ENCODE assay signal across 8 cellular contexts in genomic region chr16:11327277-11328171, GRCh38. TPM values are rescaled to one million over a fixed set of nuclear protein-coding genes. Genes with fewer than 3 reads are reported as not detected.
DNase-seq lines count a peak whose midpoint lies in the region; ATAC-seq and TF ChIP-seq lines count a peak whose summit lies in the region.
"Had no signal": no experiment of that assay in that cellular context is flagged by ENCODE, and none has a peak within 500 bp of the region (broad histone marks: within the 10 kb centered on the region; RNA-seq: fewer than 3 reads in every experiment).

No MANE protein-coding gene starts in this region.

- no peaks in the 10 kb centered on the region for H3K36me3 ChIP-seq in neural progenitor cell

- no peaks in the 10 kb centered on the region for H3K27me3 Mint-ChIP-seq in activated CD8-positive, alpha-beta T cell treated with anti-CD3 and anti-CD28 coated beads, Interleukin-2, amount 10 ng/mL, durations not matched to agents 7 days and 5 days (ENCODE audit: low read depth)
- peaks cover 15% of the 10 kb centered on the region for H3K27me3 Mint-ChIP-seq in neural progenitor cell (ENCODE audit: insufficient read depth, low read depth)

- H3K27me3 ChIP-seq in neural progenitor cell = no peaks in the 10 kb centered on the region

- H3K9me3 Mint-ChIP-seq in activated CD8-positive, alpha-beta T cell treated with anti-CD3 and anti-CD28 coated beads, Interleukin-2, amount 10 ng/mL, durations not matched to agents 7 days and 5 days (ENCODE audit: insufficient read depth) = no peaks in the 10 kb centered on the region
- no peaks in the 10 kb centered on the region for H3K9me3 Mint-ChIP-seq in neural progenitor cell

- ATAC-seq in GM18517 (IDR thresholded peaks at IDR 0.05; ENCODE audit: unreplicated experiment) (peak; percentile 47), HG02588 (IDR thresholded peaks at IDR 0.05; ENCODE audit: unreplicated experiment) (peak; percentile 33)
- no peak for ATAC-seq in activated CD8-positive, alpha-beta T cell treated with anti-CD3 and anti-CD28 coated beads, Interleukin-2, amount 10 ng/mL, durations not matched to agents 7 days and 5 days

- no peaks in the 10 kb centered on the region for H3K9me3 ChIP-seq in neural progenitor cell (ENCODE audit: low read depth)

- H3K4me2 ChIP-seq in neural progenitor cell = no peak overlapping the region

- peaks cover 7% of the 10 kb centered on the region for H3K36me3 Mint-ChIP-seq in activated CD8-positive, alpha-beta T cell treated with anti-CD3 and anti-CD28 coated beads, Interleukin-2, amount 10 ng/mL, durations not matched to agents 7 days and 5 days (ENCODE audit: low read depth)
- H3K36me3 Mint-ChIP-seq in neural progenitor cell = no peaks in the 10 kb centered on the region

- POLR2A ChIA-PET in activated CD8-positive, alpha-beta T cell treated with anti-CD3 and anti-CD28 coated beads, Interleukin-2, amount 10 ng/mL, durations not matched to agents 7 days and 5 days (lab: Charles Lee) = interaction anchor here (0.9 kb wide), 1 partner anchor 17 kb away, joined by 3 read pairs; no protein-coding TSS in a partner anchor

- peak overlapping the region; percentile 38 for H3K4me3 Mint-ChIP-seq in activated CD8-positive, alpha-beta T cell treated with anti-CD3 and anti-CD28 coated beads, Interleukin-2, amount 10 ng/mL, durations not matched to agents 7 days and 5 days
- no peak overlapping the region for H3K4me3 Mint-ChIP-seq in neural progenitor cell

- H3K4me1 ChIP-seq in neural progenitor cell = peaks cover 18% of the 10 kb centered on the region

- no peaks in the 10 kb centered on the region for H3K79me2 ChIP-seq in neural progenitor cell (ENCODE audit: low read depth)

- peaks cover 73% of the 10 kb centered on the region for H3K4me1 Mint-ChIP-seq in activated CD8-positive, alpha-beta T cell treated with anti-CD3 and anti-CD28 coated beads, Interleukin-2, amount 10 ng/mL, durations not matched to agents 7 days and 5 days (ENCODE audit: low read depth)
- peaks cover 46% of the 10 kb centered on the region for H3K4me1 Mint-ChIP-seq in neural progenitor cell

- no peak for DNase-seq in activated CD8-positive, alpha-beta T cell treated with anti-CD3 and anti-CD28 coated beads, Interleukin-2, amount 10 ng/mL, durations not matched to agents 7 days and 5 days
- DNase-seq in neural progenitor cell (ENCODE audit: low spot score) (no peak), epidermal melanocyte (ENCODE audit: insufficient read length, low spot score) (no peak), kidney tubule cell (ENCODE audit: low spot score) (no peak), A172 (ENCODE audit: low spot score) (no peak)
- DNase-seq: SHP77 treated with DMSO at 0.1 percent for 48 hours had no signal

- no peak overlapping the region for H3K9ac ChIP-seq in neural progenitor cell

- H4K20me1 ChIP-seq in neural progenitor cell (ENCODE audit: low read depth) = no peaks in the 10 kb centered on the region

- CTCF ChIA-PET in activated CD8-positive, alpha-beta T cell treated with anti-CD3 and anti-CD28 coated beads, Interleukin-2, amount 10 ng/mL, durations not matched to agents 7 days and 5 days (lab: Charles Lee) = interaction anchor here (0.8 to 3.6 kb wide), 5 partner anchors 14 to 44 kb away, joined by 3 to 12 read pairs (median 6); no protein-coding TSS in a partner anchor

- H2AFZ ChIP-seq in neural progenitor cell (replicated peaks) = no peak overlapping the region

- no peak overlapping the region for H3K27ac ChIP-seq in neural progenitor cell

- no peak for TF ChIP-seq CTCF in neural progenitor cell (IDR thresholded peaks at IDR 0.05)

- peaks cover 24% of the 10 kb centered on the region for H3F3A ChIP-seq in neural progenitor cell (ENCODE audit: low read depth)

- no peak overlapping the region for H3K4me3 ChIP-seq in neural progenitor cell

- peak overlapping the region; percentile 84 for H3K27ac Mint-ChIP-seq in activated CD8-positive, alpha-beta T cell treated with anti-CD3 and anti-CD28 coated beads, Interleukin-2, amount 10 ng/mL, durations not matched to agents 7 days and 5 days
- H3K27ac Mint-ChIP-seq in neural progenitor cell = peak overlapping the region; percentile 95

RNA-seq across cellular contexts. Expression of gene RMI2, which starts 17.7 kb away (rescaled TPM):
- 10 to 100 TPM; 65.6 to 67.0 TPM for total RNA-seq in activated CD8-positive, alpha-beta T cell treated with anti-CD3 and anti-CD28 coated beads, Interleukin-2, amount 10 ng/mL, durations not matched to agents 7 days and 5 days
- total RNA-seq in neural progenitor cell (ENCODE audit: low replicate concordance) = 56.1 and 68.6 TPM in 2 replicates
- total RNA-seq in A172 (2014; rRNA removed; shearing (Covaris generic)) = 29.8 and 33.7 TPM in 2 replicates

RNA-seq across cellular contexts. Expression of gene PRM1, which starts 46.4 kb away (rescaled TPM):
- total RNA-seq in activated CD8-positive, alpha-beta T cell treated with anti-CD3 and anti-CD28 coated beads, Interleukin-2, amount 10 ng/mL, durations not matched to agents 7 days and 5 days = not detected
- total RNA-seq in neural progenitor cell (ENCODE audit: low replicate concordance) = not detected in 2 replicates
- total RNA-seq in A172 (2014; rRNA removed; shearing (Covaris generic)) = not detected in 2 replicates

RNA-seq across cellular contexts. Expression of gene PRM2, which starts 51.2 kb away (rescaled TPM):
- not detected for total RNA-seq in activated CD8-positive, alpha-beta T cell treated with anti-CD3 and anti-CD28 coated beads, Interleukin-2, amount 10 ng/mL, durations not matched to agents 7 days and 5 days
- total RNA-seq in neural progenitor cell (ENCODE audit: low replicate concordance) = not detected in 2 replicates
- not detected in 2 replicates for total RNA-seq in A172 (2014; rRNA removed; shearing (Covaris generic))

RNA-seq across cellular contexts. Expression of gene PRM3, which starts 54.1 kb away (rescaled TPM):
- not detected for total RNA-seq in activated CD8-positive, alpha-beta T cell treated with anti-CD3 and anti-CD28 coated beads, Interleukin-2, amount 10 ng/mL, durations not matched to agents 7 days and 5 days
- not detected in 2 replicates for total RNA-seq in neural progenitor cell (ENCODE audit: low replicate concordance)
- not detected in 2 replicates for total RNA-seq in A172 (2014; rRNA removed; shearing (Covaris generic))

RNA-seq across cellular contexts. Expression of gene TNP2, which starts 58.4 kb away (rescaled TPM):
- total RNA-seq in activated CD8-positive, alpha-beta T cell treated with anti-CD3 and anti-CD28 coated beads, Interleukin-2, amount 10 ng/mL, durations not matched to agents 7 days and 5 days = not detected
- total RNA-seq in neural progenitor cell (ENCODE audit: low replicate concordance) = not detected in 2 replicates
- not detected in 2 replicates for total RNA-seq in A172 (2014; rRNA removed; shearing (Covaris generic))
